24 cellular contexts compared by ENCODE assay signal in genomic region chr1:204640578-204640977, GRCh38. TPM values are rescaled to one million over a fixed set of nuclear protein-coding genes. Genes with fewer than 3 reads are reported as not detected.
DNase-seq lines count a peak whose midpoint lies in the region; ATAC-seq, FAIRE-seq and TF ChIP-seq lines count a peak whose summit lies in the region.
"Had no signal": no experiment of that assay in that cellular context is flagged by ENCODE, and none has a peak within 500 bp of the region (broad histone marks: within the 10 kb centered on the region; RNA-seq: fewer than 3 reads in every experiment).

No MANE protein-coding gene starts in this region.

- DNase-seq in NCI-H82 (lab: John Stamatoyannopoulos, UW) (peak; percentile 71), NCI-H82 treated with DMSO at 0.1 percent for 48 hours (lab: John Stamatoyannopoulos, UW; ENCODE audit: unreplicated experiment) (no peak), K562 (ENCODE audit: extremely low read depth in 1 of 4, low spot score in 3 of 4) (peak in 3 of 4 experiments; percentile 23 to 36 (median 29)), neural crest cell (ENCODE audit: low read depth, low spot score) (no peak), small intestine (no peak)
- DNase-seq: CD4-positive, CD25-positive, alpha-beta regulatory T cell; H7; IMR-90; MM.1S; NCI-H1105; NCI-H1436 treated with DMSO at 0.1 percent for 48 hours; NCI-H1930; NCI-H2107; NCI-H524; NCI-H748 treated with DMSO at 0.1 percent for 48 hours; PC-9 had no signal

- H3K27me3 Mint-ChIP-seq in neural crest cell (ENCODE audit: low read depth): peaks cover 3% of the 10 kb centered on the region

- no TSS peak for BruUV-seq in K562 (replicated peaks; lab: Mats Ljungman, UMichigan)

- H3K4me3 ChIP-seq in K562 (no peak overlapping the region), small intestine (ENCODE audit: low read depth in 1 of 2, low read length in 2 of 2) (no peak overlapping the region)
- H3K4me3 ChIP-seq: BLaER1, PC-9, SJSA1 had no signal

- no peaks in the 10 kb centered on the region for H4K20me1 ChIP-seq in K562 (replicated peaks; ENCODE audit: control insufficient read depth, insufficient read depth, low read length)

- intact Hi-C loops in K562 (cut with micrococcal nuclease): loop anchor here (1.0 kb wide), 1 partner anchor 65 kb away; no protein-coding TSS in a partner anchor

- 7% methylated on average over 2 of the region's 2 CpGs for WGBS in K562 (ENCODE audit: insufficient coverage, low coverage, missing lambda C conversion rate)
- WGBS in small intestine, 3 donors: 89 to 93% (median 92%) methylated on average over 2 of the region's 2 CpGs

- no peak overlapping the region for H3K4me3 Mint-ChIP-seq in neural crest cell
- H3K4me3 Mint-ChIP-seq: CD4-positive, CD25-positive, alpha-beta regulatory T cell had no signal

- no peaks in the 10 kb centered on the region for H3K36me3 Mint-ChIP-seq in neural crest cell (ENCODE audit: low read depth)
- H3K36me3 Mint-ChIP-seq: CD4-positive, CD25-positive, alpha-beta regulatory T cell had no signal

- H3K27me3 ChIP-seq in K562 (ENCODE audit: control insufficient read depth in 2 of 2, insufficient read depth in 2 of 2, low read length in 2 of 2): peaks cover 31 to 56% of the 10 kb centered on the region in 2 experiments
- no peaks in the 10 kb centered on the region for H3K27me3 ChIP-seq in small intestine (ENCODE audit: control insufficient read depth in 2 of 2, insufficient read depth in 2 of 2, low read length in 2 of 2)
- H3K27me3 ChIP-seq: BLaER1 had no signal

- H3K4me1 ChIP-seq in K562 (replicated peaks in 1 of 2; ENCODE audit: control insufficient read depth in 2 of 2, insufficient read depth in 2 of 2, low read length in 2 of 2) (peaks cover 0 to 3% of the 10 kb centered on the region in 2 experiments; a peak in 1 of 5 replicates), small intestine (ENCODE audit: control insufficient read depth in 2 of 2, insufficient read depth in 1 of 2, low read depth in 1 of 2, low read length in 1 of 2) (no peaks in the 10 kb centered on the region)
- H3K4me1 ChIP-seq: SJSA1 had no signal

- no peaks in the 10 kb centered on the region for H3K79me2 ChIP-seq in K562 (ENCODE audit: control insufficient read depth, insufficient read depth, low read length)

- no peaks in the 10 kb centered on the region for H3K36me3 ChIP-seq in K562 (ENCODE audit: control insufficient read depth, insufficient read depth, low read length)
- no peaks in the 10 kb centered on the region for H3K36me3 ChIP-seq in small intestine (ENCODE audit: control insufficient read depth in 2 of 2, insufficient read depth in 2 of 2, low read length in 2 of 2)
- H3K36me3 ChIP-seq: SJSA1 had no signal

- CTCF ChIA-PET in K562 (lab: Yijun Ruan, JAX; ENCODE audit: low intra/inter-chr PET ratio): no interaction called here

- POLR2A ChIA-PET in K562 (lab: Yijun Ruan, JAX): interaction anchor here (1.0 to 1.3 kb wide), 3 partner anchors 9 to 125 kb away, joined by 3 to 4 read pairs (median 3); partner anchors contain the start of gene MDM4

- H3K9ac ChIP-seq in K562 (ENCODE audit: insufficient read depth in 1 of 2, low read depth in 2 of 2, low read length in 2 of 2): no peak overlapping the region
- H3K9ac ChIP-seq: BLaER1, KMS-11 had no signal

- no peak for TF ChIP-seq POLR2A in K562 (conservative IDR thresholded peaks at IDR 0.05)

- peak; percentile 68 for ATAC-seq in K562
- no peak for ATAC-seq in HG03159 (IDR thresholded peaks at IDR 0.05; ENCODE audit: unreplicated experiment)
- no peak for ATAC-seq in GM19035 (IDR thresholded peaks at IDR 0.05; ENCODE audit: unreplicated experiment)
- ATAC-seq: Right ventricle myocardium inferior had no signal

- no peak for TF ChIP-seq EP300 in K562 (IDR thresholded peaks at IDR 0.05; ENCODE audit: low read length)

- in situ Hi-C loops in K562 (cut with MboI): no loop called here

- FAIRE-seq in K562 (lab: Jason Lieb, UNC) (no peak), small intestine (lab: Jason Lieb, UNC) (no peak)
- FAIRE-seq: HTR-8/SVneo had no signal

- TF ChIP-seq CTCF in K562 (IDR thresholded peaks at IDR 0.05 in 2 of 3, conservative IDR thresholded peaks at IDR 0.05 in 1 of 3; ENCODE audit: insufficient read depth in 2 of 3, low read depth in 1 of 3, low read length in 3 of 3) (0 out of 6 replicates have a peak, but pooled peaks of 1 of the 3 experiments have one; percentile 22), neural crest cell (conservative IDR thresholded peaks at IDR 0.05) (no peak)

- peaks cover 36% of the 10 kb centered on the region for H3K4me1 Mint-ChIP-seq in neural crest cell
- H3K4me1 Mint-ChIP-seq: CD4-positive, CD25-positive, alpha-beta regulatory T cell had no signal

- TF ChIP-seq RAD21 in K562 (CRISPR knock-in tag; conservative IDR thresholded peaks at IDR 0.05 in 1 of 2, IDR thresholded peaks at IDR 0.05 in 1 of 2): no peak

- no peak overlapping the region for H3K4me2 ChIP-seq in K562 (ENCODE audit: insufficient read depth, low read length)
- H3K4me2 ChIP-seq: BLaER1, KMS-11, PC-9 had no signal

- no peaks in the 10 kb centered on the region for H3K9me1 ChIP-seq in K562 (ENCODE audit: control insufficient read depth, insufficient read depth, low read length)

- H3K27ac Mint-ChIP-seq in neural crest cell (ENCODE audit: unreplicated experiment): peak overlapping the region; percentile 22
- H3K27ac Mint-ChIP-seq: CD4-positive, CD25-positive, alpha-beta regulatory T cell had no signal

- H2AFZ ChIP-seq in K562 (ENCODE audit: low read depth, low read length): no peak overlapping the region
- H2AFZ ChIP-seq: PC-9 had no signal

- H3K27ac ChIP-seq in K562 (ENCODE audit: extremely low read depth, low read depth, low read length) (no peak overlapping the region), small intestine (ENCODE audit: low read depth in 1 of 2, low read length in 1 of 2) (no peak overlapping the region)
- H3K27ac ChIP-seq: BLaER1, KMS-11, PC-9, SJSA1 had no signal

- no peaks in the 10 kb centered on the region for H3K9me3 Mint-ChIP-seq in neural crest cell
- H3K9me3 Mint-ChIP-seq: CD4-positive, CD25-positive, alpha-beta regulatory T cell had no signal

- H3K9me3 ChIP-seq in K562 (replicated peaks; ENCODE audit: control insufficient read depth, insufficient read depth, low read depth, low read length): 0 out of 2 replicates have a peak, but pooled peaks cover 3% of the 10 kb centered on the region
- H3K9me3 ChIP-seq in small intestine (ENCODE audit: control insufficient read depth, low read depth): no peaks in the 10 kb centered on the region
- H3K9me3 ChIP-seq: SJSA1 had no signal

TF ChIP-seq in K562, 482 proteins besides CTCF, POLR2A, EP300 and RAD21 (continues in another document):
- TF ChIP-seq EZH2 (IDR thresholded peaks at IDR 0.05; ENCODE audit: borderline replicate concordance, low read depth, low read length) (no peak), RAD51 (IDR thresholded peaks at IDR 0.05; ENCODE audit: borderline replicate concordance, low read depth) (no peak), GTF2F1 (IDR thresholded peaks at IDR 0.05; ENCODE audit: low read depth, low read length) (no peak), NFE2 (IDR thresholded peaks at IDR 0.05; ENCODE audit: low read depth) (no peak), PHF20 (IDR thresholded peaks at IDR 0.05; ENCODE audit: partially characterized antibody) (no peak), TRIM25 (IDR thresholded peaks at IDR 0.05; ENCODE audit: borderline replicate concordance) (no peak), KLF1 (tag; IDR thresholded peaks at IDR 0.05) (no peak)

RNA-seq across cellular contexts. Expression of gene LRRN2, which starts 45.0 kb away (rescaled TPM):
- 0.09 TPM in 1 of 2 replicates, not detected in the other for total RNA-seq in K562 (2011; cell fraction: chromatin; rRNA removed; ENCODE audit: low replicate concordance)
- total RNA-seq in K562 (2011; cell fraction: nucleolus; rRNA removed): 0.17 TPM in 1 of 2 replicates, not detected in the other
- total RNA-seq in K562 (2011; cell fraction: nucleoplasm; rRNA removed): not detected in 2 replicates
- 0.05 TPM in 1 of 2 replicates, not detected in the other for total RNA-seq in K562 (2014; rRNA removed)
- not detected in 2 replicates for total RNA-seq in K562 (2014; rRNA removed; fragmentation: Illumina TruSeq; extraction: Trizol)
- not detected in 2 replicates for total RNA-seq in K562 (2015; rRNA removed; fragmentation: Illumina TruSeq; extraction: Trizol)
- not detected in 2 replicates for total RNA-seq in K562 (2021)
- not detected in 2 replicates for polyA plus RNA-seq in K562 (2011; rRNA removed)
- polyA plus RNA-seq in K562 (2011; cell fraction: cytosol; rRNA removed): 0.36 TPM in 1 of 2 replicates, not detected in the other
- polyA plus RNA-seq in K562 (2011; cell fraction: nucleus; rRNA removed): not detected in 2 replicates
- polyA plus RNA-seq in K562 (2012): 0.03 and 0.08 TPM in 2 replicates
- 0.06 TPM in 1 of 2 replicates, not detected in the other for polyA plus RNA-seq in K562 (2014; fragmentation: Illumina TruSeq; extraction: Trizol)
- polyA plus RNA-seq in K562 (2014; fragmentation: Nextera tagmentation; extraction: Ambion mirVana): not detected
- polyA plus RNA-seq in K562 (2014; rRNA removed): not detected in 2 replicates
- not detected in 2 replicates for polyA minus RNA-seq in K562 (2011; rRNA and poly(A)+ RNA removed)
- not detected in 2 replicates for polyA minus RNA-seq in K562 (2011; cell fraction: cytosol; rRNA and poly(A)+ RNA removed)
- polyA minus RNA-seq in K562 (2011; cell fraction: nucleus; rRNA and poly(A)+ RNA removed): not detected in 2 replicates
- 4.5 and 5.0 TPM in 2 replicates for total RNA-seq in neural crest cell
- polyA plus RNA-seq in small intestine: 1 to 10 TPM in 1 of 3 donors, not detected in 2; 3.0 TPM
- total RNA-seq: CD4-positive, CD25-positive, alpha-beta regulatory T cell; IMR-90; RPMI7951; SJSA1 had no signal
- polyA plus RNA-seq: IMR-90 had no signal

Comparison
In these comparisons a context has a peak if more than half of its experiments do, and no peak if none do; other contexts are left out.
1. DNase-seq: peak in NCI-H82 (single experiment) and K562 (3 of 4); none in NCI-H82 treated with DMSO at 0.1 percent for 48 hours (single experiment), neural crest cell (single experiment) and small intestine (single experiment).